16 cellular contexts compared by ENCODE assay signal in genomic region chr10:71072820-71073205, GRCh38.
"Had no signal": no experiment of that assay in that cellular context is flagged by ENCODE, and none has a peak within 500 bp of the region (broad histone marks: within the 10 kb centered on the region; RNA-seq: fewer than 3 reads in every experiment).

No MANE protein-coding gene starts in this region.

- ATAC-seq: effector memory CD8-positive, alpha-beta T cell; left cardiac atrium; mucosa of descending colon; natural killer cell treated with Interleukin-12 subunit alpha and Interleukin-12 subunit beta and Interleukin-15 and Interleukin-18, amount 100 ng/mL, for 72 hours had no signal

- H3K27me3 ChIP-seq: esophagus squamous epithelium, neutrophil, right atrium auricular region, sigmoid colon had no signal

- H3K4me3 ChIP-seq: esophagus squamous epithelium, mucosa of descending colon, right atrium auricular region, sigmoid colon had no signal

- DNase-seq: cerebellar nuclear complex; effector memory CD8-positive, alpha-beta T cell; esophagus squamous epithelium; foreskin fibroblast; immature natural killer cell; mucosa of descending colon; small intestine; stimulated activated CD4-positive, alpha-beta T cell treated with anti-CD3 and anti-CD28 coated beads, Interleukin-12 subunit alpha, Interleukin-12 subunit beta, amount 100 ng/mL, for 4 hours; stimulated activated CD4-positive, alpha-beta T cell treated with anti-CD3 and anti-CD28 coated beads, Interleukin-2, amount 100 ng/mL, for 48 hours; stimulated activated naive CD4-positive, alpha-beta T cell treated with Interleukin-2 at 50 U/mL for 16 hours; trophoblast cell had no signal

- H3K9me3 ChIP-seq: esophagus squamous epithelium, mucosa of descending colon, neutrophil, right atrium auricular region, sigmoid colon had no signal

- H3K36me3 ChIP-seq: esophagus squamous epithelium, neutrophil, right atrium auricular region, sigmoid colon had no signal

- H3K27ac ChIP-seq: esophagus squamous epithelium, neutrophil, right atrium auricular region, sigmoid colon had no signal
